Comparison of ENCODE assay signal across 8 cellular contexts in the genomic region with DNA sequence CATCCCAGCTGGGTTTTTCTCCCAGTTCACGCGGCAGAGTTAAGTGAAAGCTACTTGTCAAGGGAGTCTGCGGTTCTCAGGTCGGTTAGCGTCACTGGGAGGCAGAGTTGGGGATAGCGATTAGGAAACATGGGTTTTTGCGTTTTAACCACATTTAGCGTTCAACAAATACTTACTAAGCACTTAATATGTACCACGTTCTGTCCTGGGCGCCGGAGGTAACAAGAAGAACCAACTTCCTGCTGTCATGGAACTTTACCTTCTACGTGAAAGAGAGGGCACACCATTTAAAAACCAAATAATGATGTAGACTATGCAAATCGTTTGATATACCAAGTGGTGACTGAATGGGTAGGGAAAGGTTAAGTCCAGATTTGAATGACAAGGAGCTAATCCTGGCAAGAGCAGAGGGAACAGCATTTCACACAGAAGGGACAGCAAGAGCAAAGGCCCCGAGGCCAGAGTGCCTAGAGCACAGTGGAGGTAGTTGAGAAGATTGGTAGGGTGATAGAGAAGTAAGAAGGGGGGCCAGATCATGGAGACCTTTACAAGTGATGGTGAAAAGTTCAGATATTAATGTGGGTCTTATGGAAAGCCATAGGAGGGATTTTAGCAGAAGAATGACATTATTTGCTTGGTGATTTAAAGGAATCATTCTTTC. TPM values are rescaled to one million over a fixed set of nuclear protein-coding genes. Genes with fewer than 3 reads are reported as not detected.
DNase-seq lines count a peak whose midpoint lies in the region; ATAC-seq and TF ChIP-seq lines count a peak whose summit lies in the region.

No MANE protein-coding gene starts in this region.

- H3K36me3 ChIP-seq in WERI-Rb-1 (peaks cover 34% of the 10 kb centered on the region), skeletal muscle satellite cell (ENCODE audit: insufficient read depth, low read length) (peaks cover 9% of the 10 kb centered on the region)

- H3K9me3 ChIP-seq in WERI-Rb-1 (ENCODE audit: severe bottlenecking), result no peaks in the 10 kb centered on the region
- no peaks in the 10 kb centered on the region for H3K9me3 ChIP-seq in skeletal muscle satellite cell (replicated peaks; ENCODE audit: low read length)

- peak; percentile 7 for ATAC-seq in HG02938 (IDR thresholded peaks at IDR 0.05; ENCODE audit: unreplicated experiment)

- H3K27ac ChIP-seq in WERI-Rb-1, result peak overlapping the region; percentile 84

- DNase-seq in activated CD4-positive, alpha-beta T cell treated with anti-CD3 and anti-CD28 coated beads for 1 hour, result peak; percentile 36
- no peak for DNase-seq in activated CD4-positive, alpha-beta T cell treated with anti-CD3 and anti-CD28 coated beads, Interleukin-2, amount 50 U/mL, for 48 hours
- DNase-seq in WERI-Rb-1 (no peak), fibroblast of villous mesenchyme (ENCODE audit: low read depth) (peak; percentile 77), NCI-H1092 treated with DMSO at 0.1 percent for 48 hours (lab: John Stamatoyannopoulos, UW) (no peak)
- DNase-seq in stimulated activated CD4-positive, alpha-beta T cell treated with anti-CD3 and anti-CD28 coated beads, Interleukin-4, amount 100 ng/mL, for 24 hours, result no peak

- peak overlapping the region; percentile 92 for H3K4me2 ChIP-seq in skeletal muscle satellite cell (ENCODE audit: low read length)

- peak overlapping the region; percentile 89 for H3K9ac ChIP-seq in skeletal muscle satellite cell (ENCODE audit: low read depth, low read length)

- TF ChIP-seq CTCF in WERI-Rb-1 (IDR thresholded peaks at IDR 0.05; ENCODE audit: low read depth, low read length) (no peak), fibroblast of villous mesenchyme (IDR thresholded peaks at IDR 0.05; ENCODE audit: insufficient read depth, low read depth, low read length) (no peak)

- peaks cover 15% of the 10 kb centered on the region for H3K4me1 ChIP-seq in skeletal muscle satellite cell (ENCODE audit: control insufficient read depth, insufficient read depth, low read length)

- H3K27me3 ChIP-seq in WERI-Rb-1 (ENCODE audit: insufficient read depth, low read depth, severe bottlenecking), result no peaks in the 10 kb centered on the region
- H3K27me3 ChIP-seq in skeletal muscle satellite cell (ENCODE audit: control insufficient read depth, insufficient read depth, low read length), result no peaks in the 10 kb centered on the region

- H3K4me3 ChIP-seq in WERI-Rb-1 (ENCODE audit: low read depth, low read length) (peak overlapping the region; percentile 75), fibroblast of villous mesenchyme (ENCODE audit: low read depth, low read length) (peak overlapping the region; percentile 75), skeletal muscle satellite cell (ENCODE audit: low read length) (peak overlapping the region; percentile 91)

RNA-seq across cellular contexts. Expression of a gene that starts 0.7 kb away (rescaled TPM):
- total RNA-seq in fibroblast of villous mesenchyme, result 15.8 and 24.2 TPM in 2 replicates
- 16.5 and 19.0 TPM in 2 replicates for total RNA-seq in skeletal muscle satellite cell (2012; rRNA removed)

RNA-seq across cellular contexts. Expression of a gene that starts 0.8 kb away (rescaled TPM):
- total RNA-seq in fibroblast of villous mesenchyme, result under 0.01 TPM in 2 replicates
- total RNA-seq in skeletal muscle satellite cell (2012; rRNA removed), result not detected in 2 replicates

Comparison
In these comparisons a context has a peak if more than half of its experiments do, and no peak if none do; other contexts are left out.
1. DNase-seq: peak in activated CD4-positive, alpha-beta T cell treated with anti-CD3 and anti-CD28 coated beads for 1 hour (single experiment) and fibroblast of villous mesenchyme (single experiment); none in activated CD4-positive, alpha-beta T cell treated with anti-CD3 and anti-CD28 coated beads, Interleukin-2, amount 50 U/mL, for 48 hours (0 of 2), WERI-Rb-1 (single experiment), NCI-H1092 treated with DMSO at 0.1 percent for 48 hours (single experiment) and stimulated activated CD4-positive, alpha-beta T cell treated with anti-CD3 and anti-CD28 coated beads, Interleukin-4, amount 100 ng/mL, for 24 hours (single experiment).
2. Peak in every context shown above with its lines, with median percentiles within 50 percentile points of each other: H3K4me3 ChIP-seq.